In genomic region chr3:196082471-196082971, GRCh38 we compare ENCODE assay signal across 8 cellular contexts. TPM values are rescaled to one million over a fixed set of nuclear protein-coding genes. Genes with fewer than 3 reads are reported as not detected.
DNase-seq lines count a peak whose midpoint lies in the region; ATAC-seq and TF ChIP-seq lines count a peak whose summit lies in the region.

No MANE protein-coding gene starts in this region.

- no peak for DNase-seq in heart right ventricle
- DNase-seq in left ventricle myocardium superior, result no peak
- no peak for DNase-seq in activated CD4-positive, alpha-beta memory T cell treated with anti-CD3 and anti-CD28 coated beads for 36 hours
- DNase-seq in stimulated activated naive CD8-positive, alpha-beta T cell treated with anti-CD3 and anti-CD28 coated beads, Interleukin-15, amount 100 ng/mL, for 72 hours, result no peak
- DNase-seq in posterior vena cava (ENCODE audit: low spot score), result no peak

- H3K4me3 ChIP-seq in heart right ventricle (peak overlapping the region; percentile 86 to 100 (median 94)), iPS-18c (ENCODE audit: insufficient read depth, low read depth, low read length) (peak overlapping the region; percentile 72)

- 54 to 63% methylated on average over 7 of the region's 7 CpGs for WGBS in heart right ventricle, 2 donors

- peak overlapping the region; percentile 76 to 99 (median 96) for H3K27ac ChIP-seq in heart right ventricle

- ATAC-seq in heart right ventricle (no peak), left ventricle myocardium superior (no peak), HG03097 (IDR thresholded peaks at IDR 0.05; ENCODE audit: low FRiP score, unreplicated experiment) (no peak), GM21390 (IDR thresholded peaks at IDR 0.05; ENCODE audit: unreplicated experiment) (no peak)
- no peak for ATAC-seq in stimulated activated naive CD8-positive, alpha-beta T cell treated with anti-CD3 and anti-CD28 coated beads, Interleukin-15, amount 100 ng/mL, for 72 hours

- H3K4me1 Mint-ChIP-seq in activated CD4-positive, alpha-beta memory T cell treated with anti-CD3 and anti-CD28 coated beads for 36 hours (ENCODE audit: low read depth), result peaks cover 28% of the 10 kb centered on the region
- H3K4me1 Mint-ChIP-seq in stimulated activated naive CD8-positive, alpha-beta T cell treated with anti-CD3 and anti-CD28 coated beads, Interleukin-15, amount 100 ng/mL, for 72 hours, result peaks cover 35% of the 10 kb centered on the region

- CTCF ChIA-PET in activated CD4-positive, alpha-beta memory T cell treated with anti-CD3 and anti-CD28 coated beads for 36 hours (lab: Charles Lee), result interaction anchor here (1.0 kb wide), 2 partner anchors 9 to 114 kb away, joined by 3 to 6 read pairs; no protein-coding TSS in a partner anchor

- peak overlapping the region; percentile 99 for H3K4me3 Mint-ChIP-seq in activated CD4-positive, alpha-beta memory T cell treated with anti-CD3 and anti-CD28 coated beads for 36 hours
- H3K4me3 Mint-ChIP-seq in stimulated activated naive CD8-positive, alpha-beta T cell treated with anti-CD3 and anti-CD28 coated beads, Interleukin-15, amount 100 ng/mL, for 72 hours, result peak overlapping the region; percentile 98 to 99

- H3K27me3 Mint-ChIP-seq in activated CD4-positive, alpha-beta memory T cell treated with anti-CD3 and anti-CD28 coated beads for 36 hours, result no peaks in the 10 kb centered on the region
- no peaks in the 10 kb centered on the region for H3K27me3 Mint-ChIP-seq in stimulated activated naive CD8-positive, alpha-beta T cell treated with anti-CD3 and anti-CD28 coated beads, Interleukin-15, amount 100 ng/mL, for 72 hours

- no peaks in the 10 kb centered on the region for H3K9me3 Mint-ChIP-seq in activated CD4-positive, alpha-beta memory T cell treated with anti-CD3 and anti-CD28 coated beads for 36 hours
- no peaks in the 10 kb centered on the region for H3K9me3 Mint-ChIP-seq in stimulated activated naive CD8-positive, alpha-beta T cell treated with anti-CD3 and anti-CD28 coated beads, Interleukin-15, amount 100 ng/mL, for 72 hours

- H3K27me3 ChIP-seq in heart right ventricle, result no peaks in the 10 kb centered on the region

- POLR2A ChIA-PET in activated CD4-positive, alpha-beta memory T cell treated with anti-CD3 and anti-CD28 coated beads for 36 hours (lab: Charles Lee), result no interaction called here

- peaks cover 29% of the 10 kb centered on the region for H3K36me3 Mint-ChIP-seq in activated CD4-positive, alpha-beta memory T cell treated with anti-CD3 and anti-CD28 coated beads for 36 hours

- no peaks in the 10 kb centered on the region for H3K36me3 ChIP-seq in heart right ventricle

- H3K4me1 ChIP-seq in heart right ventricle, result peaks cover 0 to 40% (median 32%) of the 10 kb centered on the region in 9 donors

- no peaks in the 10 kb centered on the region for H3K9me3 ChIP-seq in heart right ventricle
- H3K9me3 ChIP-seq in iPS-18c (ENCODE audit: control insufficient read depth, insufficient read depth, low read length), result no peaks in the 10 kb centered on the region

- intact Hi-C loops in heart right ventricle (cut with DNase I) (no loop called here), left ventricle myocardium superior (cut with micrococcal nuclease) (no loop called here), posterior vena cava (cut with DNase I) (loop anchor here in 1 of 2 donors (5.0 kb wide), 1 partner anchor 115 kb away; no protein-coding TSS in a partner anchor)
- intact Hi-C loops in activated CD4-positive, alpha-beta memory T cell treated with anti-CD3 and anti-CD28 coated beads for 36 hours (cut with micrococcal nuclease), result loop anchor here (1.0 kb wide), 4 partner anchors 30 to 420 kb away; no protein-coding TSS in a partner anchor

- peak overlapping the region; percentile 92 for H3K27ac Mint-ChIP-seq in activated CD4-positive, alpha-beta memory T cell treated with anti-CD3 and anti-CD28 coated beads for 36 hours
- peak overlapping the region; percentile 93 to 99 for H3K27ac Mint-ChIP-seq in stimulated activated naive CD8-positive, alpha-beta T cell treated with anti-CD3 and anti-CD28 coated beads, Interleukin-15, amount 100 ng/mL, for 72 hours

- TF ChIP-seq CTCF in heart right ventricle (IDR thresholded peaks at IDR 0.05), result no peak

RNA-seq across cellular contexts. Expression of gene TFRC, which starts 0.6 kb away (rescaled TPM):
- total RNA-seq in heart right ventricle (100 to 1,000 TPM in 5 of 10 donors, 10 to 100 TPM in 5; 58.8 to 300 (median 104) TPM), left ventricle myocardium superior (61.2 TPM), posterior vena cava (100 to 1,000 TPM in 1 of 2 donors, 10 to 100 TPM in 1; 73.4 to 132 TPM)
- 10 to 100 TPM; 25.7 to 40.5 TPM for polyA plus RNA-seq in heart right ventricle
- total RNA-seq in activated CD4-positive, alpha-beta memory T cell treated with anti-CD3 and anti-CD28 coated beads for 36 hours, result 100 to 1,000 TPM; 341 to 347 TPM
